ENCODE assay signal across 12 cellular contexts in the genomic region with DNA sequence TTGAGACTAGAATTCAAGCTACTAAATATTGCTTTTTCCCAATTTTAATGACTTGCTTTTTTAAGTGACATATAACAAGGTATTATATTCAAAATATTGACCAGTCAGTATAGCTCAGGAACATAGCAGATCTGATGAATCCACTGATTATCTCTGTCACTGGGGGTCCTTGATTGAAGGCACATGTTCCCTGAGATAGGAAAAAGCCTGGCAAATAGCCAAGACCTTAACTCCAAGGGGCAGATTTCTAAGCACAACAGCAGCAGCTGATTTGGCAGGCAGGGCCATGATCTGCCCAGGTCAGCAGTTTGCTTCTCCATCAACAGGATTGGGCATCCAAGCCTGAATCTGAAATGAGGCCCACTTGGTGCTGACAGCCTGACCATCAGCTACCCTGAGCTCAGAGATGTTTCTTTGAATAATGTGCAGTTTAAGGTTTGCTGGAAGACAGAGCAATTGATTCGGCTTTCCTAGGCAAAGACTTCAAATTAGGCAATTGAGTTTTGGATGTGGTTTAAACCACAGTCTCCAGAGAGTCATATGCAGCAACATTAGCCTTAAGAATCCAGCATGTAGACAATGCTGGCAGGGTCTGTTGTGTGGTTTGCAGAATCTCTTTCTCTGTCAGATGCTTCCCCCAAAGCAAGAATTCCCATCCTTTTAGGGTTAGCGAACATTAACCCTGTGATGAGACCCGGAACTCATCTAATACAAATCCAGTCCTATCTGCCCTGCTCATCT.
"Had no signal": no experiment of that assay in that cellular context is flagged by ENCODE, and none has a peak within 500 bp of the region (broad histone marks: within the 10 kb centered on the region; RNA-seq: fewer than 3 reads in every experiment).

No MANE protein-coding gene starts in this region.

- H3K4me2 ChIP-seq: hepatocyte had no signal

- H3K27me3 ChIP-seq: colonic mucosa, hepatocyte, thyroid gland, uterus had no signal

- H3K36me3 ChIP-seq: colonic mucosa, thyroid gland, uterus had no signal

- H3K4me1 ChIP-seq: colonic mucosa, thyroid gland, uterus had no signal

- H3K27ac ChIP-seq: colonic mucosa, hepatocyte, thyroid gland, uterus, VCaP had no signal

- H2AFZ ChIP-seq: hepatocyte had no signal

- FAIRE-seq: endothelial cell of umbilical vein had no signal

- H3K9me3 Mint-ChIP-seq: activated naive CD4-positive, alpha-beta T cell treated with anti-CD3 and anti-CD28 coated beads, Interleukin-2, amount 10 ng/mL, durations not matched to agents 7 days and 5 days; activated T-helper 2 cell treated with anti-CD3 and anti-CD28 coated beads, Interferon-gamma antibody, Interleukin-2, Interleukin-4, amounts not matched to agents 10 μg/mL and 5 μg/mL and 100 μg/mL, durations not matched to agents 14 hours and 24 hours and 36 hours; nephron progenitor cell had no signal

- H3K9me3 ChIP-seq: colonic mucosa, thyroid gland, uterus had no signal

- H3K27me3 Mint-ChIP-seq: activated naive CD4-positive, alpha-beta T cell treated with anti-CD3 and anti-CD28 coated beads, Interleukin-2, amount 10 ng/mL, durations not matched to agents 7 days and 5 days had no signal

- H3K4me1 Mint-ChIP-seq: activated naive CD4-positive, alpha-beta T cell treated with anti-CD3 and anti-CD28 coated beads, Interleukin-2, amount 10 ng/mL, durations not matched to agents 7 days and 5 days; nephron progenitor cell had no signal

- H3K4me3 Mint-ChIP-seq: activated naive CD4-positive, alpha-beta T cell treated with anti-CD3 and anti-CD28 coated beads, Interleukin-2, amount 10 ng/mL, durations not matched to agents 7 days and 5 days; nephron progenitor cell had no signal

- H3K27ac Mint-ChIP-seq: activated naive CD4-positive, alpha-beta T cell treated with anti-CD3 and anti-CD28 coated beads, Interleukin-2, amount 10 ng/mL, durations not matched to agents 7 days and 5 days; activated T-helper 2 cell treated with anti-CD3 and anti-CD28 coated beads, Interferon-gamma antibody, Interleukin-2, Interleukin-4, amounts not matched to agents 10 μg/mL and 5 μg/mL and 100 μg/mL, durations not matched to agents 14 hours and 24 hours and 36 hours; nephron progenitor cell had no signal

- DNase-seq: activated naive CD4-positive, alpha-beta T cell treated with anti-CD3 and anti-CD28 coated beads, Interleukin-2, amount 10 ng/mL, durations not matched to agents 7 days and 5 days; activated T-cell treated with anti-CD3 and anti-CD28 coated beads for 4 hours; colonic mucosa; nephron progenitor cell; stimulated activated CD4-positive, alpha-beta T cell treated with anti-CD3 and anti-CD28 coated beads, Interleukin-4, amount 100 ng/mL, for 24 hours; T-helper 9 cell; thyroid gland; uterus had no signal

- H3K79me2 ChIP-seq: hepatocyte had no signal

- H3K4me3 ChIP-seq: colonic mucosa, hepatocyte, thyroid gland, uterus had no signal

- H3K36me3 Mint-ChIP-seq: activated naive CD4-positive, alpha-beta T cell treated with anti-CD3 and anti-CD28 coated beads, Interleukin-2, amount 10 ng/mL, durations not matched to agents 7 days and 5 days had no signal
